9 cellular contexts compared by ENCODE assay signal in genomic region chr1:14598007-14598497, GRCh38. TPM values are rescaled to one million over a fixed set of nuclear protein-coding genes. Genes with fewer than 3 reads are reported as not detected.
DNase-seq lines count a peak whose midpoint lies in the region; ATAC-seq and TF ChIP-seq lines count a peak whose summit lies in the region.
"Had no signal": no experiment of that assay in that cellular context is flagged by ENCODE, and none has a peak within 500 bp of the region (broad histone marks: within the 10 kb centered on the region; RNA-seq: fewer than 3 reads in every experiment).

No MANE protein-coding gene starts in this region.

- ATAC-seq in upper lobe of left lung (ENCODE audit: low FRiP score in 2 of 2), result peak; percentile 58 to 70
- ATAC-seq in stimulated activated naive CD8-positive, alpha-beta T cell treated with anti-CD3 and anti-CD28 coated beads, Interleukin-15, Interleukin-2, amounts not matched to agents 100 U/mL and 50 U/mL, for 24 hours, result no peak

- TF ChIP-seq CTCF in dorsolateral prefrontal cortex (IDR thresholded peaks at IDR 0.05 in 54 of 56, conservative IDR thresholded peaks at IDR 0.05 in 2 of 56; ENCODE audit: low read depth in 1 of 56, partially characterized antibody in 56 of 56) (no peak), upper lobe of left lung (IDR thresholded peaks at IDR 0.05) (no peak)

- WGBS in mesodermal cell (ENCODE audit: insufficient coverage in 2 of 2), 2 experiments, result 1 to 3% methylated on average over 18 to 21 of the region's 26 CpGs
- WGBS in upper lobe of left lung, 2 donors, result 0 to 6% methylated on average over 2 to 21 of the region's 26 CpGs

- H3K27me3 ChIP-seq in dorsolateral prefrontal cortex (peaks cover 0 to 8% (median 0%) of the 10 kb centered on the region in 45 donors), upper lobe of left lung (peaks cover 0 to 23% (median 12%) of the 10 kb centered on the region in 4 donors)

- DNase-seq in NCI-H748 (lab: John Stamatoyannopoulos, UW; ENCODE audit: unreplicated experiment) (peak; percentile 62), NCI-H748 treated with DMSO at 0.1 percent for 48 hours (lab: John Stamatoyannopoulos, UW) (no peak), dorsolateral prefrontal cortex (peak in 4 of 10 donors; percentile 33 to 52 (median 50)), upper lobe of left lung (peak in 1 of 2 donors; percentile 52), EL (no peak), UCSD-AML1 (lab: John Stamatoyannopoulos, UW; ENCODE audit: unreplicated experiment) (no peak)
- DNase-seq in stimulated activated naive CD8-positive, alpha-beta T cell treated with anti-CD3 and anti-CD28 coated beads, Interleukin-15, Interleukin-2, amounts not matched to agents 100 U/mL and 50 U/mL, for 24 hours, result no peak
- DNase-seq: mammary epithelial cell had no signal

- H3K36me3 ChIP-seq in mesodermal cell (ENCODE audit: control insufficient read depth, insufficient read depth, low read length), result no peaks in the 10 kb centered on the region
- no peaks in the 10 kb centered on the region for H3K36me3 ChIP-seq in upper lobe of left lung

- H3K4me1 ChIP-seq in mesodermal cell (ENCODE audit: control insufficient read depth, insufficient read depth, low read length, poor library complexity, severe bottlenecking) (peaks cover 34% of the 10 kb centered on the region), upper lobe of left lung (peaks cover 0 to 19% (median 12%) of the 10 kb centered on the region in 4 donors)

- no peak for TF ChIP-seq POLR2A in upper lobe of left lung (IDR thresholded peaks at IDR 0.05)

- intact Hi-C loops in dorsolateral prefrontal cortex (cut with DNase I), result loop anchor here in 1 of 2 donors (2.0 to 10.0 kb wide), 2 partner anchors 343 to 483 kb away; no protein-coding TSS in a partner anchor

- H3K9me3 ChIP-seq in mesodermal cell (ENCODE audit: control insufficient read depth, low read length) (no peaks in the 10 kb centered on the region), upper lobe of left lung (no peaks in the 10 kb centered on the region)

- TF ChIP-seq EP300 in upper lobe of left lung (IDR thresholded peaks at IDR 0.05), result no peak

- H3K27ac ChIP-seq in dorsolateral prefrontal cortex (peak overlapping the region in 42 of 59 donors; percentile 1 to 88 (median 61)), mesodermal cell (ENCODE audit: low read depth, low read length, severe bottlenecking) (peak overlapping the region; percentile 96), upper lobe of left lung (no peak overlapping the region)

- H3K4me3 ChIP-seq in dorsolateral prefrontal cortex (peak overlapping the region; percentile 52 to 85 (median 74)), mesodermal cell (ENCODE audit: extremely low read depth, insufficient read depth, low read length, poor library complexity, severe bottlenecking) (peak overlapping the region; percentile 74), upper lobe of left lung (peak overlapping the region in 3 of 4 donors; percentile 45 to 61 (median 49))

RNA-seq across cellular contexts. Expression of gene KAZN, which starts 0.4 kb away (rescaled TPM):
- total RNA-seq in dorsolateral prefrontal cortex (10 to 100 TPM; 51.1 to 93.6 (median 76.3) TPM), upper lobe of left lung (10 to 100 TPM; 11.5 to 30.0 (median 17.6) TPM)
- polyA plus RNA-seq in mesodermal cell (2013, experiment 1 of 2), result 16.1 TPM
- 13.2 TPM for polyA plus RNA-seq in mesodermal cell (2013, experiment 2 of 2)

Comparison
In these comparisons a context has a peak if more than half of its experiments do, and no peak if none do; other contexts are left out.
1. H3K27ac ChIP-seq: peak in dorsolateral prefrontal cortex (42 of 59) and mesodermal cell (single experiment); none in upper lobe of left lung (0 of 4).
2. Peak in every context shown above with its lines, with median percentiles within 50 percentile points of each other: H3K4me3 ChIP-seq.